ENCODE assay signal across 8 cellular contexts in genomic region chr1:65002508-65003315, GRCh38. TPM values are rescaled to one million over a fixed set of nuclear protein-coding genes. Genes with fewer than 3 reads are reported as not detected.
DNase-seq lines count a peak whose midpoint lies in the region; ATAC-seq, FAIRE-seq and TF ChIP-seq lines count a peak whose summit lies in the region.

No MANE protein-coding gene starts in this region.

- no peak for TF ChIP-seq EP300 in esophagus muscularis mucosa (IDR thresholded peaks at IDR 0.05)

- DNase-seq in GM12891 (ENCODE audit: insufficient read length, low spot score): peak; percentile 33
- peak; percentile 47 for DNase-seq in NCI-H526 treated with DMSO at 0.1 percent for 48 hours (lab: John Stamatoyannopoulos, UW)
- peak; percentile 82 to 84 for DNase-seq in activated T-cell treated with anti-CD3 and anti-CD28 coated beads, Interleukin-2, amount 50 U/mL, for 48 hours
- DNase-seq in esophagus muscularis mucosa (ENCODE audit: extremely low spot score): peak; percentile 98
- peak; percentile 33 to 60 for DNase-seq in stimulated activated CD8-positive, alpha-beta memory T cell treated with anti-CD3 and anti-CD28 coated beads, Interleukin-4, amount 100 ng/mL, for 4 hours (ENCODE audit: low read depth in 2 of 2, low spot score in 1 of 2)
- DNase-seq in NCI-H2171 (lab: John Stamatoyannopoulos, UW): no peak

- no peaks in the 10 kb centered on the region for H3K36me3 ChIP-seq in esophagus muscularis mucosa
- H3K36me3 ChIP-seq in muscle layer of colon (ENCODE audit: insufficient read depth, low read length): no peaks in the 10 kb centered on the region

- H3K27me3 ChIP-seq in esophagus muscularis mucosa (no peaks in the 10 kb centered on the region), muscle layer of colon (ENCODE audit: control insufficient read depth in 1 of 2, insufficient read depth in 2 of 2, low read length in 2 of 2) (no peaks in the 10 kb centered on the region)

- 29% methylated on average over 37 of the region's 72 CpGs for WGBS in esophagus muscularis mucosa

- no peaks in the 10 kb centered on the region for H3K9me3 ChIP-seq in esophagus muscularis mucosa
- no peaks in the 10 kb centered on the region for H3K9me3 ChIP-seq in muscle layer of colon (ENCODE audit: low read length)

- TF ChIP-seq POLR2A in GM12891 (IDR thresholded peaks at IDR 0.05; ENCODE audit: low read depth, low read length): no peak
- no peak for TF ChIP-seq POLR2A in esophagus muscularis mucosa (IDR thresholded peaks at IDR 0.05; ENCODE audit: low read depth)

- H3K4me1 ChIP-seq in esophagus muscularis mucosa (peaks cover 10 to 26% (median 24%) of the 10 kb centered on the region in 4 donors), muscle layer of colon (ENCODE audit: insufficient read depth, low read length) (peaks cover 11% of the 10 kb centered on the region)

- intact Hi-C loops in esophagus muscularis mucosa (cut with DNase I): loop anchor here (2.0 to 5.0 kb wide), 2 partner anchors 36 to 65 kb away; partner anchors contain the start of gene JAK1

- peak; percentile 63 for ATAC-seq in HG02763 (IDR thresholded peaks at IDR 0.05; ENCODE audit: unreplicated experiment)

- peak overlapping the region; percentile 44 for H3K9ac ChIP-seq in muscle layer of colon (ENCODE audit: low read length)

- no peak for TF ChIP-seq CTCF in esophagus muscularis mucosa (IDR thresholded peaks at IDR 0.05)

- peak; percentile 76 for FAIRE-seq in GM12891 (lab: Jason Lieb, UNC)

- peak overlapping the region; percentile 65 to 82 (median 72) for H3K4me3 ChIP-seq in esophagus muscularis mucosa
- H3K4me3 ChIP-seq in muscle layer of colon (ENCODE audit: low read depth in 1 of 2, low read length in 2 of 2): peak overlapping the region; percentile 55 to 68

- H3K27ac ChIP-seq in esophagus muscularis mucosa (replicated peaks in 1 of 4): peak overlapping the region; percentile 92 to 98 (median 98)
- peak overlapping the region; percentile 64 for H3K27ac ChIP-seq in muscle layer of colon (ENCODE audit: low read depth, low read length)

TF ChIP-seq in GM12891, 5 proteins besides CTCF, POLR2A, EP300 and RAD21:
- no peak for TF ChIP-seq POU2F2 (IDR thresholded peaks at IDR 0.05; ENCODE audit: low read depth, low read length)
- TF ChIP-seq PAX5 (IDR thresholded peaks at IDR 0.05; ENCODE audit: insufficient read depth, low read length, severe bottlenecking): no peak
- TF ChIP-seq SPI1 (IDR thresholded peaks at IDR 0.05; ENCODE audit: low read depth, low read length): no peak
- no peak for TF ChIP-seq TAF1 (IDR thresholded peaks at IDR 0.05; ENCODE audit: low read depth, low read length)
- TF ChIP-seq POLR2AphosphoS5 (IDR thresholded peaks at IDR 0.05; ENCODE audit: low read depth, low read length): no peak
TF ChIP-seq in GM12891: peak in this region for 0.

RNA-seq across cellular contexts. Expression of gene JAK1, which starts 36.4 kb away (rescaled TPM):
- 43.3 TPM for polyA plus RNA-seq in GM12891 (2012; ENCODE audit: low read depth, missing spikeins)
- total RNA-seq in esophagus muscularis mucosa: 100 to 1,000 TPM; 112 to 158 (median 135) TPM
